ENCODE assay signal across 8 cellular contexts in the genomic region with DNA sequence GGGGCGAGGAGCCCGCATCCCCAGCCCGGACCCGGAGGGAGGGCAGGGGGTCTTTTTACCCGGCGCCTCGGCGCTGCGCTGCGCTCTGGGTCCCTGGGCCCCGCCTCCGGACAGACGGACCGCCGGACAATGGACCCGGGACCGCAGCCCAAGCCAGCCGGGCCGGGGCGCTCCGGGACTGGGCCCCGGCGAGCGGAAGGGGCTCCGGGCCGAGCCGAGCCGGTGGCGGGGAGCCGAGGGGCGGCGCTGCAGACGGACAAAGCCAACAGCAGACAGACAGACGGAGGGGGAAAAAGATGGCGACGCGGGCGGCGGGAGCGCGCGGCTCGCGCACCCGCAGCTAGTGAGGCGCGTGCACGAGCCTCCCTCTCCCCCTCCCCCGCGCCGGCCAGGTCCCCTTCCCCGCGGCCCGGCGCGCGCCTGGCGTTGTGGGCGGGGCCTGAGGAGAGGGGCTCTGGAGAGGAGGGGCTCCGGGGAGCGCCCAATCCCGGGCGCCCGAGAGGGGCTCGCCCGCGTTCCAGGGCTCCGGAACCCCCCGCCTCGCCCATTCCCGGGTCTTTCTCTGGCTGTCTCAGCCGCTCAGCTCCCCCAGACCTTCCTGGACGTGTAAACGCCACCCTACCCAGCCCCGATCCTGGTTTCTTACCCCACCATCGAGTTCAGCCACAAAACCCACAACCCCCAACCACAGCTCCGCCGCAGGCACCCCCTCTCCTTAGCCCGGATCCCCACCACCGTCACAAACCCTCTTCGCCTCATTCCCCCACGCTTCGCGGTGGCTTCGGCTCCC. TPM values are rescaled to one million over a fixed set of nuclear protein-coding genes. Genes with fewer than 3 reads are reported as not detected.
A peak's percentile ranks its signal among the peaks of the same experiment; 100 is the strongest.
DNase-seq lines count a peak whose midpoint lies in the region; ATAC-seq and TF ChIP-seq lines count a peak whose summit lies in the region.

A gene with protein sequence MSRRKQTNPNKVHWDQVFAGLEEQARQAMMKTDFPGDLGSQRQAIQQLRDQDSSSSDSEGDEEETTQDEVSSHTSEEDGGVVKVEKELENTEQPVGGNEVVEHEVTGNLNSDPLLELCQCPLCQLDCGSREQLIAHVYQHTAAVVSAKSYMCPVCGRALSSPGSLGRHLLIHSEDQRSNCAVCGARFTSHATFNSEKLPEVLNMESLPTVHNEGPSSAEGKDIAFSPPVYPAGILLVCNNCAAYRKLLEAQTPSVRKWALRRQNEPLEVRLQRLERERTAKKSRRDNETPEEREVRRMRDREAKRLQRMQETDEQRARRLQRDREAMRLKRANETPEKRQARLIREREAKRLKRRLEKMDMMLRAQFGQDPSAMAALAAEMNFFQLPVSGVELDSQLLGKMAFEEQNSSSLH (minus strand): TSS at position 334 of the 790 bp plus-strand sequence. CDS start 4,236 bp downstream, outside the sequence.

- DNase-seq in GM04504 (ENCODE audit: low read depth) (peak; percentile 20), H9 (peak; percentile 92), MV-4-11 (lab: John Stamatoyannopoulos, UW) (peak; percentile 52), T-helper 1 cell (peak; percentile 62 to 80 (median 75)), amniotic stem cell (lab: John Stamatoyannopoulos, UW) (peak; percentile 47), left ventricle myocardium superior (peak; percentile 88), prostate gland (ENCODE audit: low spot score) (peak; percentile 79), vagina (ENCODE audit: extremely low spot score in 2 of 2) (no peak)

- no peak within 1 kb of the TSS for H4K8ac ChIP-seq in H9 (replicated peaks; ENCODE audit: insufficient read length, low read depth, low read length)

- peaks cover 14 to 22% (median 21%) of the 10 kb centered on the region in 3 experiments; a peak in 6 of 7 replicates for H3K36me3 Mint-ChIP-seq in H9 (ENCODE audit: insufficient read depth in 1 of 3, low read depth in 3 of 3)

- H3K27ac Mint-ChIP-seq in H9: peak within 1 kb of the TSS; percentile 95 to 97 (median 95)

- TF ChIP-seq CTCF in H9 (conservative IDR thresholded peaks at IDR 0.05) (peak; percentile 68), prostate gland (IDR thresholded peaks at IDR 0.05) (peak in 2 of 4 experiments; percentile 11 to 40), vagina (IDR thresholded peaks at IDR 0.05) (peak in 1 of 3 experiments; percentile 9)

- H2BK20ac ChIP-seq in H9 (ENCODE audit: low read depth, low read length, poor library complexity, severe bottlenecking): no peak within 1 kb of the TSS

- no peaks in the 10 kb centered on the region for H3K79me2 ChIP-seq in H9 (ENCODE audit: insufficient read depth, low read length)

- H3K27me3 ChIP-seq in H9 (ENCODE audit: insufficient read depth, low read length) (no peaks in the 10 kb centered on the region), prostate gland (replicated peaks; ENCODE audit: insufficient read depth) (no peaks in the 10 kb centered on the region), vagina (no peaks in the 10 kb centered on the region)

- H3K4ac ChIP-seq in H9 (ENCODE audit: low read depth, low read length): no peak within 1 kb of the TSS

- H3K4me1 Mint-ChIP-seq in H9: peaks cover 19 to 21% of the 10 kb centered on the region in 2 experiments

- no peak within 1 kb of the TSS for H4K5ac ChIP-seq in H9 (ENCODE audit: insufficient read length, low read depth, low read length)

- H2BK12ac ChIP-seq in H9 (ENCODE audit: insufficient read length, low read depth, low read length): no peak within 1 kb of the TSS

- H3K4me3 ChIP-seq in prostate gland (peak within 1 kb of the TSS; percentile 78 to 96), vagina (peak within 1 kb of the TSS; percentile 81 to 98)

- H3K14ac ChIP-seq in H9 (ENCODE audit: insufficient read depth, low read length): peak within 1 kb of the TSS; percentile 90

- TF ChIP-seq POLR2A in prostate gland (IDR thresholded peaks at IDR 0.05) (peak; percentile 41), vagina (IDR thresholded peaks at IDR 0.05) (no peak)

- H2AK5ac ChIP-seq in H9 (ENCODE audit: insufficient read length, low read length): no peak within 1 kb of the TSS

- WGBS in H9 (ENCODE audit: extremely low coverage, insufficient read length, low lambda C conversion rate): no CpG with 5 or more reads among the region's 85 CpGs
- WGBS in prostate gland: under 1% methylated on average over 64 of the region's 85 CpGs

- no peak within 1 kb of the TSS for H3K23ac ChIP-seq in H9 (ENCODE audit: insufficient read length, low read depth, low read length)

- H3K4me1 ChIP-seq in H9 (ENCODE audit: insufficient read depth, low read length) (no peaks in the 10 kb centered on the region; the same call in 1 of the 2 replicates), prostate gland (replicated peaks) (no peaks in the 10 kb centered on the region), vagina (peaks cover 27% of the 10 kb centered on the region)

- H3K9ac ChIP-seq in H9 (ENCODE audit: extremely low read depth, insufficient read length, low read length): peak within 1 kb of the TSS; percentile 66

- H3K27me3 Mint-ChIP-seq in H9 (ENCODE audit: low read depth): no peaks in the 10 kb centered on the region; the same call in 1 of the 2 replicates

- H3K23me2 ChIP-seq in H9 (ENCODE audit: insufficient read length, low read depth, low read length, poor library complexity, severe bottlenecking): peaks cover 15% of the 10 kb centered on the region

- intact Hi-C loops in left ventricle myocardium superior (cut with micrococcal nuclease) (loop anchor here (5.0 kb wide), 1 partner anchor 37 kb away; a partner anchor contains a TSS), prostate gland (cut with DNase I) (loop anchor here (5.0 kb wide), 3 partner anchors 77 to 162 kb away; a partner anchor contains a TSS), vagina (cut with DNase I) (loop anchor here (10.0 kb wide), 1 partner anchor 159 kb away; a partner anchor contains a TSS)

- H3K9me3 ChIP-seq in H9 (ENCODE audit: control insufficient read depth, low read depth, low read length) (no peaks in the 10 kb centered on the region), prostate gland (no peaks in the 10 kb centered on the region), vagina (no peaks in the 10 kb centered on the region)

- peak within 1 kb of the TSS; percentile 92 for H3K4me2 ChIP-seq in H9 (ENCODE audit: insufficient read depth, insufficient read length, low read length)

- no peak within 1 kb of the TSS for H3K56ac ChIP-seq in H9 (ENCODE audit: insufficient read length, low read depth, low read length)

- no peak within 1 kb of the TSS for H4K91ac ChIP-seq in H9 (ENCODE audit: insufficient read length, low read depth, low read length)

- H2BK120ac ChIP-seq in H9 (ENCODE audit: low read depth, low read length, poor library complexity, severe bottlenecking): no peak within 1 kb of the TSS

- H3K36me3 ChIP-seq in prostate gland (no peaks in the 10 kb centered on the region), vagina (peaks cover 0 to 11% of the 10 kb centered on the region in 2 donors)

- H3T11ph ChIP-seq in H9 (ENCODE audit: low read length): no peak within 1 kb of the TSS

- H2BK5ac ChIP-seq in H9 (ENCODE audit: insufficient read length, low read length): no peak within 1 kb of the TSS

- no peaks in the 10 kb centered on the region for H3K9me3 Mint-ChIP-seq in H9

- peak within 1 kb of the TSS; percentile 7 for H3K27ac ChIP-seq in H9 (ENCODE audit: insufficient read length, low read depth, low read length)
- H3K27ac ChIP-seq in prostate gland: peak within 1 kb of the TSS; percentile 94 to 97
- H3K27ac ChIP-seq in vagina: peak within 1 kb of the TSS; percentile 99

- no peaks in the 10 kb centered on the region for H4K20me1 ChIP-seq in H9 (ENCODE audit: control insufficient read depth, insufficient read depth, insufficient read length)

- ATAC-seq in left ventricle myocardium superior: peak; percentile 94

- H2AFZ ChIP-seq in H9 (ENCODE audit: low read length): peak within 1 kb of the TSS; percentile 65

- H3K18ac ChIP-seq in H9 (ENCODE audit: insufficient read length, low read depth, low read length): peak within 1 kb of the TSS; percentile 79

- no peaks in the 10 kb centered on the region for H3K79me1 ChIP-seq in H9 (ENCODE audit: insufficient read depth, low read depth, low read length, poor library complexity, severe bottlenecking)

- peak within 1 kb of the TSS; percentile 87 to 96 for H3K4me3 Mint-ChIP-seq in H9

- no peak within 1 kb of the TSS for H2BK15ac ChIP-seq in H9 (ENCODE audit: low read depth, low read length)

RNA-seq across cellular contexts. Expression of the gene that starts here (rescaled TPM):
- total RNA-seq in H9 (2021) (11.6 and 12.5 TPM in 2 replicates), left ventricle myocardium superior (3.2 TPM), prostate gland (10 to 100 TPM; 20.0 to 26.6 TPM), vagina (8.8 TPM)

Comparison
In these comparisons a context has a peak if more than half of its experiments do, and no peak if none do; other contexts are left out.
1. DNase-seq: peak in GM04504 (single experiment), H9 (single experiment), MV-4-11 (single experiment), T-helper 1 cell (5 of 5), amniotic stem cell (single experiment), left ventricle myocardium superior (single experiment) and prostate gland (single experiment); none in vagina (0 of 2).
2. H3K27ac ChIP-seq: peak in every context shown above with its lines; median percentile 99 in vagina; 96 in prostate gland; 7 in H9.